ENCODE assay signal across 9 cellular contexts in the genomic region with DNA sequence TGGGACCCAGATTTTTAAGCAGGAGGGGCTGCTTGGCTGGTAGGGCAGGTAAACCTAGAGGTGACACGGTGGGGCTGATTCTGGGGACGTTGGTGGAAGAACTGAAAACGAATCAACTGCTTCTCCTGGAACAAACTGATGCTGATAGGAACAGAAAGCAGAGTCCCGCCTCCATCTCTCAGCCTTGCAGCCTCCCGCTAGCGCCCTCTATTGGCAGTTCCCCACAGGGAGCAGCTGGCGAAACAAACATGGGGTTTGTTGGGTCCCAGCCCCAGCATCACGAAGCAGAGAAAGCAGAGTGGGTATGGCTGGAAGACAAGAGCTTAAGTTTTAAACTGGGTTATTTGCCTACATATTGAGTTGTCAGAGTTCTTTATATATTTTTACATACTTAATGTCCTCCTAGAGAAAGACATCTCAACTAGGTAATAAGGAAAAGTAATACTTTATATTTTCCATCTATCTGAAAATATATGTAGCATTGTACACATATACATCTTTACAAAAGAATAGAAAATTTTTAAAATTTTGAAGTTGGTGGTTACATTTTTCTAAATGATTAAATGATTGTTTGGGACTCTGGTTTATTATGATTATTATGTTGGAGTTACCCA. TPM values are rescaled to one million over a fixed set of nuclear protein-coding genes. Genes with fewer than 3 reads are reported as not detected.
DNase-seq lines count a peak whose midpoint lies in the region; ATAC-seq and TF ChIP-seq lines count a peak whose summit lies in the region.
"Had no signal": no experiment of that assay in that cellular context is flagged by ENCODE, and none has a peak within 500 bp of the region (broad histone marks: within the 10 kb centered on the region; RNA-seq: fewer than 3 reads in every experiment).

No MANE protein-coding gene starts in this region.

- intact Hi-C loops in HCT116 (cut with micrococcal nuclease), result no loop called here

- TF ChIP-seq POLR2A in HCT116 (IDR thresholded peaks at IDR 0.05; ENCODE audit: borderline replicate concordance, extremely low read depth, insufficient read depth, insufficient read length), result no peak

- RAD21 ChIA-PET in HCT116 (lab: Charles Lee; ENCODE audit: low non-redundant PET in 1 of 2, low total read pairs in 2 of 2, uncharacterized antibody in 2 of 2, unreplicated experiment in 2 of 2), result no interaction called here

- BruUV-seq in HCT116 (replicated peaks; lab: Mats Ljungman, UMichigan), result no TSS peak

- peak; percentile 56 for TF ChIP-seq RAD21 in HCT116 (IDR thresholded peaks at IDR 0.05; ENCODE audit: low read depth)

- peak; percentile 66 to 100 (median 100) for TF ChIP-seq CTCF in HCT116 (IDR thresholded peaks at IDR 0.05 in 2 of 3, conservative IDR thresholded peaks at IDR 0.05 in 1 of 3; ENCODE audit: borderline replicate concordance in 1 of 3, insufficient read depth in 1 of 3, low read depth in 2 of 3, low read length in 2 of 3)

- POLR2A ChIA-PET in HCT116 (lab: Charles Lee), result no interaction called here

- peak overlapping the region; percentile 2 for H2AFZ ChIP-seq in HCT116 (ENCODE audit: low read depth, low read length, poor library complexity, severe bottlenecking)

- ATAC-seq in HCT116 (peak; percentile 98), GM18858 (IDR thresholded peaks at IDR 0.05; ENCODE audit: unreplicated experiment) (no peak)

- peak overlapping the region; percentile 33; the same call in 1 of the 2 replicates for H3K4me2 ChIP-seq in HCT116 (ENCODE audit: low read length)

- H3K9me3 ChIP-seq in HCT116 (ENCODE audit: control insufficient read depth in 1 of 2, insufficient read depth in 1 of 2, low read depth in 1 of 2, low read length in 2 of 2) (no peaks in the 10 kb centered on the region), NT2/D1 (ENCODE audit: insufficient read depth, low read length) (no peaks in the 10 kb centered on the region)

- H4K20me1 ChIP-seq in HCT116 (ENCODE audit: insufficient read depth), result no peaks in the 10 kb centered on the region

- no peaks in the 10 kb centered on the region for H3K4me1 ChIP-seq in HCT116 (ENCODE audit: control insufficient read depth in 1 of 2, insufficient read depth in 2 of 2, low read length in 2 of 2)
- no peaks in the 10 kb centered on the region for H3K4me1 ChIP-seq in NT2/D1 (ENCODE audit: insufficient read depth, insufficient read length)

- H3K79me2 ChIP-seq in HCT116 (ENCODE audit: insufficient read depth, low read length), result no peaks in the 10 kb centered on the region

- peak; percentile 35 for DNase-seq in NK-92 treated with Interleukin-12 subunit alpha and Interleukin-12 subunit beta, amount 100 ng/mL, for 24 hours (lab: John Stamatoyannopoulos, UW)
- DNase-seq in NK-92 (lab: John Stamatoyannopoulos, UW; ENCODE audit: unreplicated experiment) (no peak), HCT116 (ENCODE audit: low read depth, low spot score) (peak; percentile 85), NT2/D1 (ENCODE audit: low read depth, low spot score) (peak; percentile 66), dermis blood vessel endothelial cell (peak; percentile 59), cerebellar nuclear complex (lab: John Stamatoyannopoulos, UW) (no peak)
- peak; percentile 12 to 51 (median 12) for DNase-seq in stimulated activated CD4-positive, alpha-beta T cell treated with anti-CD3 and anti-CD28 coated beads, TNF-alpha, amount 100 ng/mL, for 48 hours (ENCODE audit: low read depth in 3 of 3)

- H3K4me3 ChIP-seq in HCT116 (replicated peaks in 1 of 2; ENCODE audit: low read depth in 1 of 2, low read length in 2 of 2) (no peak overlapping the region), NT2/D1 (ENCODE audit: insufficient read length, low read depth) (no peak overlapping the region)

- H3K36me3 ChIP-seq in HCT116 (ENCODE audit: control insufficient read depth in 1 of 2, insufficient read depth in 2 of 2, low read length in 2 of 2) (no peaks in the 10 kb centered on the region), NT2/D1 (ENCODE audit: insufficient read depth, insufficient read length, low read length) (no peaks in the 10 kb centered on the region)

- CTCF ChIA-PET in HCT116 (lab: Charles Lee), result interaction anchor here (0.6 to 3.5 kb wide), 13 partner anchors 9 to 397 kb away, joined by 3 to 16 read pairs (median 4); no protein-coding TSS in a partner anchor

- H3K9ac ChIP-seq in HCT116 (ENCODE audit: low read length) (no peak overlapping the region), NT2/D1 (ENCODE audit: insufficient read length, low read depth) (no peak overlapping the region)

- no peaks in the 10 kb centered on the region for H3K9me2 ChIP-seq in HCT116 (ENCODE audit: insufficient read depth)

- no peak overlapping the region for H3K27ac ChIP-seq in HCT116 (ENCODE audit: low read depth, low read length)

- H3K27me3 ChIP-seq in HCT116 (ENCODE audit: insufficient read depth, low read length) (peaks cover 25% of the 10 kb centered on the region), NT2/D1 (ENCODE audit: insufficient read depth, insufficient read length) (no peaks in the 10 kb centered on the region)

TF ChIP-seq in HCT116, 20 proteins besides CTCF, POLR2A, EP300 and RAD21:
- TF ChIP-seq, protein P1, sequence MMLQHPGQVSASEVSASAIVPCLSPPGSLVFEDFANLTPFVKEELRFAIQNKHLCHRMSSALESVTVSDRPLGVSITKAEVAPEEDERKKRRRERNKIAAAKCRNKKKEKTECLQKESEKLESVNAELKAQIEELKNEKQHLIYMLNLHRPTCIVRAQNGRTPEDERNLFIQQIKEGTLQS (IDR thresholded peaks at IDR 0.05), result no peak
- TF ChIP-seq FOSL1 (IDR thresholded peaks at IDR 0.05; ENCODE audit: low read depth), result no peak
- TF ChIP-seq CBX3 (IDR thresholded peaks at IDR 0.05; ENCODE audit: low read depth), result peak; percentile 82; the same call in 1 of the 2 replicates
- peak; percentile 83 for TF ChIP-seq YY1 (IDR thresholded peaks at IDR 0.05; ENCODE audit: extremely low read depth, insufficient replicate concordance, low read depth, low read length)
TF ChIP-seq in HCT116: peak in this region for 2.

RNA-seq across cellular contexts. Expression of a gene that starts 42.3 kb away (rescaled TPM):
- not detected for total RNA-seq in HCT116 (2021; ENCODE audit: unreplicated experiment)
- not detected in 2 replicates for polyA plus RNA-seq in HCT116 (2012)
- not detected in 2 replicates for total RNA-seq in dermis blood vessel endothelial cell
- total RNA-seq: CD4-positive, CD25-positive, alpha-beta regulatory T cell had no signal
- polyA plus RNA-seq: CD4-positive, CD25-positive, alpha-beta regulatory T cell had no signal

Comparison
In these comparisons a context has a peak if more than half of its experiments do, and no peak if none do; other contexts are left out.
1. DNase-seq: peak in NK-92 treated with Interleukin-12 subunit alpha and Interleukin-12 subunit beta, amount 100 ng/mL, for 24 hours (single experiment), HCT116 (single experiment), NT2/D1 (single experiment), dermis blood vessel endothelial cell (single experiment) and stimulated activated CD4-positive, alpha-beta T cell treated with anti-CD3 and anti-CD28 coated beads, TNF-alpha, amount 100 ng/mL, for 48 hours (3 of 3); none in NK-92 (single experiment) and cerebellar nuclear complex (0 of 2).